In genomic region chr4:5724377-5724776, GRCh38 we compare ENCODE assay signal across 2 cellular contexts.
A peak's percentile ranks its signal among the peaks of the same experiment; 100 is the strongest.
TF ChIP-seq lines count a peak whose summit lies in the region.

No MANE protein-coding gene starts in this region.

TF ChIP-seq in A549, 52 proteins besides CTCF, POLR2A, EP300 and RAD21:
- TF ChIP-seq USF2 (IDR thresholded peaks at IDR 0.05) (peak; percentile 66), FOSL2 (IDR thresholded peaks at IDR 0.05) (peak; percentile 7; the same call in 1 of the 2 replicates), FOSL2 (CRISPR knock-in tag; IDR thresholded peaks at IDR 0.05) (no peak), REST (IDR thresholded peaks at IDR 0.05) (no peak), GATA3 (IDR thresholded peaks at IDR 0.05; ENCODE audit: borderline replicate concordance) (peak; percentile 18; the same call in 1 of the 2 replicates)

TF ChIP-seq in K562, 482 proteins besides CTCF, POLR2A, EP300 and RAD21:
- no peak for TF ChIP-seq STAT5A (IDR thresholded peaks at IDR 0.05; ENCODE audit: borderline replicate concordance, low read length)
- 0 out of 2 replicates have a peak, but pooled peaks have one; percentile 14 for TF ChIP-seq USF2 (CRISPR knock-in tag; IDR thresholded peaks at IDR 0.05)
